In genomic region chr10:90872648-90873020, GRCh38 we compare ENCODE assay signal across 8 cellular contexts. TPM values are rescaled to one million over a fixed set of nuclear protein-coding genes. Genes with fewer than 3 reads are reported as not detected.
DNase-seq lines count a peak whose midpoint lies in the region; ATAC-seq and TF ChIP-seq lines count a peak whose summit lies in the region.

No MANE protein-coding gene starts in this region.

- no peak for TF ChIP-seq POLR2A in right lobe of liver (IDR thresholded peaks at IDR 0.05)

- intact Hi-C loops in left ventricle myocardium inferior (cut with micrococcal nuclease): no loop called here
- intact Hi-C loops in Right ventricle myocardium inferior (cut with DNase I): no loop called here
- intact Hi-C loops in right lobe of liver (cut with DNase I): no loop called here

- 22% methylated on average over 8 of the region's 8 CpGs for WGBS in right lobe of liver (ENCODE audit: insufficient coverage, low coverage, low lambda C conversion rate, missing lambda C conversion rate)
- WGBS in urinary bladder: 21% methylated on average over 8 of the region's 8 CpGs

- no peak for ATAC-seq in Right ventricle myocardium inferior
- ATAC-seq in right lobe of liver: no peak

- no peak for TF ChIP-seq CTCF in left ventricle myocardium inferior (IDR thresholded peaks at IDR 0.05; ENCODE audit: borderline replicate concordance)
- no peak for TF ChIP-seq CTCF in right lobe of liver (IDR thresholded peaks at IDR 0.05)

- H3K27me3 ChIP-seq in left ventricle myocardium inferior (ENCODE audit: low read depth) (peaks cover 11% of the 10 kb centered on the region), right lobe of liver (peaks cover 0 to 4% of the 10 kb centered on the region in 2 donors)

- H3K9me3 ChIP-seq in left ventricle myocardium inferior (replicated peaks) (peaks cover 5% of the 10 kb centered on the region), right lobe of liver (peaks cover 0 to 1% (median 0%) of the 10 kb centered on the region in 4 donors)

- peaks cover 23% of the 10 kb centered on the region for H3K36me3 ChIP-seq in left ventricle myocardium inferior
- peaks cover 0 to 20% (median under 1%) of the 10 kb centered on the region in 4 donors for H3K36me3 ChIP-seq in right lobe of liver
- peaks cover 2% of the 10 kb centered on the region for H3K36me3 ChIP-seq in urinary bladder (ENCODE audit: insufficient read depth)

- DNase-seq in left ventricle myocardium inferior: no peak
- DNase-seq in Right ventricle myocardium inferior (ENCODE audit: missing footprints): no peak
- peak; percentile 17 for DNase-seq in activated naive CD4-positive, alpha-beta T cell treated with anti-CD3 and anti-CD28 coated beads, Interleukin-2, amount 50 U/mL, for 16 hours
- no peak for DNase-seq in right lobe of liver
- no peak for DNase-seq in GF-D8 (lab: John Stamatoyannopoulos, UW)
- no peak for DNase-seq in occipital lobe (lab: John Stamatoyannopoulos, UW)
- no peak for DNase-seq in NCI-H187 (lab: John Stamatoyannopoulos, UW)

- H3K27ac ChIP-seq in left ventricle myocardium inferior (replicated peaks) (no peak overlapping the region), right lobe of liver (no peak overlapping the region), urinary bladder (ENCODE audit: low read depth) (no peak overlapping the region)

- H3K4me3 ChIP-seq in left ventricle myocardium inferior (peak overlapping the region; percentile 89), right lobe of liver (peak overlapping the region; percentile 70 to 85 (median 77)), urinary bladder (ENCODE audit: low read depth, low read length) (peak overlapping the region; percentile 74)

- H3K4me1 ChIP-seq in left ventricle myocardium inferior (peaks cover 26% of the 10 kb centered on the region), right lobe of liver (peaks cover 0 to 14% (median 4%) of the 10 kb centered on the region in 4 donors), urinary bladder (ENCODE audit: insufficient read depth) (peaks cover 3% of the 10 kb centered on the region)

RNA-seq across cellular contexts. Expression of gene RPP30, which starts 0.9 kb away (rescaled TPM):
- 31.6 TPM for total RNA-seq in left ventricle myocardium inferior
- total RNA-seq in Right ventricle myocardium inferior: 36.7 TPM
- total RNA-seq in right lobe of liver: 10 to 100 TPM; 10.1 to 16.8 (median 12.8) TPM
- 70.9 TPM for total RNA-seq in urinary bladder
- polyA plus RNA-seq in urinary bladder: 27.7 TPM
- total RNA-seq in occipital lobe: 85.6 TPM

RNA-seq across cellular contexts. Expression of gene HTR7, which starts 14.8 kb away (rescaled TPM):
- 0.22 TPM for total RNA-seq in left ventricle myocardium inferior
- total RNA-seq in Right ventricle myocardium inferior: not detected
- under 1 TPM in 5 of 6 experiments, not detected in 1; 0.07 to 0.43 (median 0.19) TPM for total RNA-seq in right lobe of liver
- 2.2 TPM for total RNA-seq in urinary bladder
- polyA plus RNA-seq in urinary bladder: 2.1 TPM
- 8.0 TPM for total RNA-seq in occipital lobe

RNA-seq across cellular contexts. Expression of gene ANKRD1, which starts 48.3 kb away (rescaled TPM):
- total RNA-seq in left ventricle myocardium inferior: 2,047 TPM
- 2,249 TPM for total RNA-seq in Right ventricle myocardium inferior
- total RNA-seq in right lobe of liver: 1 to 10 TPM in 3 of 6 experiments, under 1 TPM in 2, not detected in 1; 0.34 to 5.0 (median 4.7) TPM
- 6.8 TPM for total RNA-seq in urinary bladder
- 0.04 TPM for polyA plus RNA-seq in urinary bladder
- not detected for total RNA-seq in occipital lobe

Comparison
In these comparisons a context has a peak if more than half of its experiments do, and no peak if none do; other contexts are left out.
1. RNA of gene ANKRD1, which starts 48.3 kb away (total RNA-seq): 2,249 TPM in Right ventricle myocardium inferior (single experiment) and 2,047 TPM in left ventricle myocardium inferior (single experiment); 6.8 TPM in urinary bladder (single experiment), 0.34 to 5.0 TPM in right lobe of liver and not detected in occipital lobe (single experiment); every median in the first group is over 100 times any median in the second.
2. Peak in every context shown above with its lines, with median percentiles within 50 percentile points of each other: H3K4me3 ChIP-seq.